16 cellular contexts compared by ENCODE assay signal in genomic region chr14:99166506-99166905, GRCh38.
A peak's percentile ranks its signal among the peaks of the same experiment; 100 is the strongest.
DNase-seq lines count a peak whose midpoint lies in the region; ATAC-seq and TF ChIP-seq lines count a peak whose summit lies in the region.
"Had no signal": no experiment of that assay in that cellular context is flagged by ENCODE, and none has a peak within 500 bp of the region (broad histone marks: within the 10 kb centered on the region; RNA-seq: fewer than 3 reads in every experiment).

No MANE protein-coding gene starts in this region.

- H3K9me3 Mint-ChIP-seq in activated naive CD4-positive, alpha-beta T cell treated with anti-CD3 and anti-CD28 coated beads, Interleukin-2, amount 50 U/mL, for 24 hours, result peaks cover 3% of the 10 kb centered on the region
- peaks cover 19% of the 10 kb centered on the region for H3K9me3 Mint-ChIP-seq in activated naive CD4-positive, alpha-beta T cell treated with anti-CD3 and anti-CD28 coated beads for 36 hours
- peaks cover 8% of the 10 kb centered on the region for H3K9me3 Mint-ChIP-seq in activated naive CD8-positive, alpha-beta T cell treated with anti-CD3 and anti-CD28 coated beads, Interleukin-2, amount 10 ng/mL, durations not matched to agents 7 days and 5 days
- peaks cover 6% of the 10 kb centered on the region for H3K9me3 Mint-ChIP-seq in stimulated activated effector memory CD8-positive, alpha-beta T cell treated with anti-CD3 and anti-CD28 coated beads, Interleukin-12 subunit alpha, Interleukin-12 subunit beta, amount 100 ng/mL, for 72 hours

- intact Hi-C loops in activated naive CD4-positive, alpha-beta T cell treated with anti-CD3 and anti-CD28 coated beads for 36 hours (cut with micrococcal nuclease), result no loop called here

- H3K27ac Mint-ChIP-seq in activated naive CD4-positive, alpha-beta T cell treated with anti-CD3 and anti-CD28 coated beads, Interleukin-2, amount 50 U/mL, for 24 hours, result peak overlapping the region; percentile 85
- H3K27ac Mint-ChIP-seq in activated naive CD4-positive, alpha-beta T cell treated with anti-CD3 and anti-CD28 coated beads for 36 hours, result no peak overlapping the region
- H3K27ac Mint-ChIP-seq in activated naive CD8-positive, alpha-beta T cell treated with anti-CD3 and anti-CD28 coated beads, Interleukin-2, amount 10 ng/mL, durations not matched to agents 7 days and 5 days, result peak overlapping the region; percentile 43
- H3K27ac Mint-ChIP-seq in stimulated activated effector memory CD8-positive, alpha-beta T cell treated with anti-CD3 and anti-CD28 coated beads, Interleukin-12 subunit alpha, Interleukin-12 subunit beta, amount 100 ng/mL, for 72 hours, result peak overlapping the region; percentile 44
- H3K27ac Mint-ChIP-seq: B cell had no signal

- H3K4me3 ChIP-seq in DND-41 (ENCODE audit: low read depth in 1 of 2, low read length in 2 of 2), result no peak overlapping the region

- ATAC-seq in DND-41 (ENCODE audit: insufficient read depth, low read depth), result peak; percentile 14; the same call in 1 of the 3 replicates
- no peak for ATAC-seq in activated naive CD8-positive, alpha-beta T cell treated with anti-CD3 and anti-CD28 coated beads, Interleukin-2, amount 10 ng/mL, durations not matched to agents 7 days and 5 days (ENCODE audit: low read depth)
- ATAC-seq in stimulated activated effector memory CD8-positive, alpha-beta T cell treated with anti-CD3 and anti-CD28 coated beads, Interleukin-12 subunit alpha, Interleukin-12 subunit beta, amount 100 ng/mL, for 72 hours, result no peak

- H3K27ac ChIP-seq in DND-41 (ENCODE audit: low read length) (no peak overlapping the region), caudate nucleus (ENCODE audit: low read depth, low read length) (no peak overlapping the region)

- no peak overlapping the region for H2AFZ ChIP-seq in DND-41 (ENCODE audit: low read depth, low read length)

- no peak overlapping the region for H3K4me3 Mint-ChIP-seq in activated naive CD4-positive, alpha-beta T cell treated with anti-CD3 and anti-CD28 coated beads, Interleukin-2, amount 50 U/mL, for 24 hours
- H3K4me3 Mint-ChIP-seq in activated naive CD4-positive, alpha-beta T cell treated with anti-CD3 and anti-CD28 coated beads for 36 hours, result no peak overlapping the region
- no peak overlapping the region for H3K4me3 Mint-ChIP-seq in activated naive CD8-positive, alpha-beta T cell treated with anti-CD3 and anti-CD28 coated beads, Interleukin-2, amount 10 ng/mL, durations not matched to agents 7 days and 5 days
- H3K4me3 Mint-ChIP-seq in stimulated activated effector memory CD8-positive, alpha-beta T cell treated with anti-CD3 and anti-CD28 coated beads, Interleukin-12 subunit alpha, Interleukin-12 subunit beta, amount 100 ng/mL, for 72 hours, result no peak overlapping the region
- H3K4me3 Mint-ChIP-seq: B cell had no signal

- H3K9me3 ChIP-seq in DND-41 (ENCODE audit: insufficient read depth, low read length, severe bottlenecking), result no peaks in the 10 kb centered on the region

- H4K20me1 ChIP-seq in DND-41 (ENCODE audit: insufficient read depth, low read length), result peaks cover 7% of the 10 kb centered on the region; the same call in 1 of the 2 replicates

- H3K27me3 Mint-ChIP-seq in activated naive CD4-positive, alpha-beta T cell treated with anti-CD3 and anti-CD28 coated beads, Interleukin-2, amount 50 U/mL, for 24 hours, result no peaks in the 10 kb centered on the region
- no peaks in the 10 kb centered on the region for H3K27me3 Mint-ChIP-seq in activated naive CD4-positive, alpha-beta T cell treated with anti-CD3 and anti-CD28 coated beads for 36 hours (ENCODE audit: low read depth)
- no peaks in the 10 kb centered on the region for H3K27me3 Mint-ChIP-seq in activated naive CD8-positive, alpha-beta T cell treated with anti-CD3 and anti-CD28 coated beads, Interleukin-2, amount 10 ng/mL, durations not matched to agents 7 days and 5 days
- H3K27me3 Mint-ChIP-seq: B cell had no signal

- no peaks in the 10 kb centered on the region for H3K79me2 ChIP-seq in DND-41 (ENCODE audit: insufficient read depth, low read length)

- CTCF ChIA-PET in activated naive CD4-positive, alpha-beta T cell treated with anti-CD3 and anti-CD28 coated beads for 36 hours (lab: Charles Lee), result no interaction called here

- H3K36me3 Mint-ChIP-seq in activated naive CD4-positive, alpha-beta T cell treated with anti-CD3 and anti-CD28 coated beads, Interleukin-2, amount 50 U/mL, for 24 hours, result peaks cover 16% of the 10 kb centered on the region
- peaks cover 10% of the 10 kb centered on the region for H3K36me3 Mint-ChIP-seq in activated naive CD4-positive, alpha-beta T cell treated with anti-CD3 and anti-CD28 coated beads for 36 hours (ENCODE audit: low read depth)
- peaks cover 28% of the 10 kb centered on the region for H3K36me3 Mint-ChIP-seq in activated naive CD8-positive, alpha-beta T cell treated with anti-CD3 and anti-CD28 coated beads, Interleukin-2, amount 10 ng/mL, durations not matched to agents 7 days and 5 days
- H3K36me3 Mint-ChIP-seq in stimulated activated effector memory CD8-positive, alpha-beta T cell treated with anti-CD3 and anti-CD28 coated beads, Interleukin-12 subunit alpha, Interleukin-12 subunit beta, amount 100 ng/mL, for 72 hours, result peaks cover 56% of the 10 kb centered on the region

- no peak for TF ChIP-seq CTCF in DND-41 (IDR thresholded peaks at IDR 0.05; ENCODE audit: borderline replicate concordance, extremely low read depth, low read length, poor library complexity, severe bottlenecking)

- peaks cover 2% of the 10 kb centered on the region; the same call in 1 of the 2 replicates for H3K36me3 ChIP-seq in DND-41 (ENCODE audit: insufficient read depth, low read length)

- no peak for DNase-seq in activated naive CD4-positive, alpha-beta T cell treated with anti-CD3 and anti-CD28 coated beads for 36 hours
- no peak for DNase-seq in DND-41
- no peak for DNase-seq in activated naive CD8-positive, alpha-beta T cell treated with anti-CD3 and anti-CD28 coated beads, Interleukin-2, amount 10 ng/mL, durations not matched to agents 7 days and 5 days
- no peak for DNase-seq in stimulated activated effector memory CD8-positive, alpha-beta T cell treated with anti-CD3 and anti-CD28 coated beads, Interleukin-12 subunit alpha, Interleukin-12 subunit beta, amount 100 ng/mL, for 72 hours (ENCODE audit: low spot score in 2 of 2)
- DNase-seq in caudate nucleus (lab: John Stamatoyannopoulos, UW), result no peak
- no peak for DNase-seq in Kasumi-1 (lab: John Stamatoyannopoulos, UW)
- DNase-seq: ACHN, DMS 273 treated with DMSO at 0.1 percent for 48 hours, EL, H7, MM.1S, NCI-H1105, NCI-H187, NCI-H774 had no signal

- H3K4me1 ChIP-seq in DND-41 (ENCODE audit: insufficient read depth, low read length), result no peaks in the 10 kb centered on the region

- H3K27me3 ChIP-seq in DND-41 (ENCODE audit: insufficient read depth, low read length, poor library complexity), result no peaks in the 10 kb centered on the region

- no peak overlapping the region for H3K4me2 ChIP-seq in DND-41 (ENCODE audit: insufficient read depth, low read length)

- POLR2A ChIA-PET in activated naive CD8-positive, alpha-beta T cell treated with anti-CD3 and anti-CD28 coated beads, Interleukin-2, amount 10 ng/mL, durations not matched to agents 7 days and 5 days (lab: Charles Lee), result interaction anchor here (1.6 kb wide), 1 partner anchor 64 kb away, joined by 5 read pairs; no protein-coding TSS in a partner anchor

- H3K4me1 Mint-ChIP-seq in activated naive CD4-positive, alpha-beta T cell treated with anti-CD3 and anti-CD28 coated beads, Interleukin-2, amount 50 U/mL, for 24 hours, result peaks cover 63% of the 10 kb centered on the region
- peaks cover 10% of the 10 kb centered on the region for H3K4me1 Mint-ChIP-seq in activated naive CD4-positive, alpha-beta T cell treated with anti-CD3 and anti-CD28 coated beads for 36 hours (ENCODE audit: low read depth)
- H3K4me1 Mint-ChIP-seq in activated naive CD8-positive, alpha-beta T cell treated with anti-CD3 and anti-CD28 coated beads, Interleukin-2, amount 10 ng/mL, durations not matched to agents 7 days and 5 days, result peaks cover 11% of the 10 kb centered on the region
- H3K4me1 Mint-ChIP-seq in stimulated activated effector memory CD8-positive, alpha-beta T cell treated with anti-CD3 and anti-CD28 coated beads, Interleukin-12 subunit alpha, Interleukin-12 subunit beta, amount 100 ng/mL, for 72 hours, result peaks cover 45% of the 10 kb centered on the region
- H3K4me1 Mint-ChIP-seq: B cell had no signal

- no peak overlapping the region for H3K9ac ChIP-seq in DND-41 (ENCODE audit: low read depth, low read length)
